ENCODE assay signal across 10 cellular contexts in the genomic region with DNA sequence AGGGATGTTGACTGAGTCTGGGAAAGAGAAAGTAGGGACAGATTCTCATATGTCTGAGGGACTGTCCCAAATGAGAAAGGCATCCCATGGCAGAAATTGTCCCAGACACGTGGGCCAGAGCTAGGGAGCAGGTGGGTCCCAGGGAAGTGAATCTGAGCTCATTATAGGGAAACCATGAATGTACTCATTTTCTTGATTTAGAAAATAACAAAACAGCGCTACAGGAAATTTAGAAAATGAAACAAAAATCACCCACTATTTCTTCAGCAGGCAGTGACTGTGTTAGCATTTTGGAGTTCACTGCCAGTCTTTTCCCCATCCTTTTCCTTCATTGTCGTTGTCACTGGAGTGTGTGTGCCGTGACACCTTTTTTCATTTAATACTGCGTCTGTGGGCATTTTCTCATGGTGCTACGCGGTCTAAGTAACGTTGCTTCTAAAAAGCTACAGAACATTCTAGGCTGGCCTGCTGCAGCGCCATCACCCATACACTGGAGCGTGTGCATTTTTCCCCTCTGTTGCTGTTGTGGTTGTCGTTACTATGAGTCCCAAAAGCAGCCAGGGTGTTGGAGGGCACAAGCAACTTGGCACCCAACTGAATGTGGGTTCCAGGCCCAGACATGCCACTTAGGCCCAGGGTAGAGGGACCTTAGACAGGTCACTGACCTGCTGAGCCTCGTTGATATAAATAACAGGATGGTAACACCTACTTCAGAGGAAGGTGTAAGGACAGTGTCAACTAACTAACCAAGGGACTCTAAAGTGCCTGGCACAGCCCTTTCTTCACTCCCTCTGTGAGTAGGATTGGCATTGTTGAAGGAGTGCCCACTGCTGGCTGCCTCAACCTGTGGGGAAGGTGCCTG. TPM values are rescaled to one million over a fixed set of nuclear protein-coding genes. Genes with fewer than 3 reads are reported as not detected.
DNase-seq lines count a peak whose midpoint lies in the region; ATAC-seq and TF ChIP-seq lines count a peak whose summit lies in the region.
"Had no signal": no experiment of that assay in that cellular context is flagged by ENCODE, and none has a peak within 500 bp of the region (broad histone marks: within the 10 kb centered on the region; RNA-seq: fewer than 3 reads in every experiment).

No MANE protein-coding gene starts in this region.

- H2AK5ac ChIP-seq in mesenchymal stem cell (ENCODE audit: low read length, severe bottlenecking) = peak overlapping the region; percentile 85

- H3K4me2 ChIP-seq in mesenchymal stem cell (ENCODE audit: low read length, poor library complexity, severe bottlenecking) = no peak overlapping the region

- no peak for DNase-seq in activated naive CD4-positive, alpha-beta T cell treated with anti-CD3 and anti-CD28 coated beads, Interleukin-2, amount 50 U/mL, for 16 hours
- no peak for DNase-seq in activated naive CD8-positive, alpha-beta T cell treated with anti-CD3 and anti-CD28 coated beads, Interleukin-2, amount 50 U/mL, for 24 hours
- DNase-seq in mesenchymal stem cell (no peak), endodermal cell (no peak), mucosa of gallbladder (ENCODE audit: low spot score) (no peak)
- DNase-seq: PC-3 had no signal

- ATAC-seq in activated naive CD8-positive, alpha-beta T cell treated with anti-CD3 and anti-CD28 coated beads, Interleukin-2, amount 50 U/mL, for 24 hours = no peak
- ATAC-seq in GM21576 (IDR thresholded peaks at IDR 0.05; ENCODE audit: unreplicated experiment) (no peak), HG03457 (IDR thresholded peaks at IDR 0.05; ENCODE audit: unreplicated experiment) (no peak)
- ATAC-seq: PC-3 had no signal

- H2BK15ac ChIP-seq in mesenchymal stem cell (ENCODE audit: low read depth, poor library complexity, severe bottlenecking) = no peak overlapping the region

- H4K91ac ChIP-seq in mesenchymal stem cell (ENCODE audit: low read length) = peak overlapping the region; percentile 67

- H3K4me3 Mint-ChIP-seq in activated naive CD4-positive, alpha-beta T cell treated with anti-CD3 and anti-CD28 coated beads, Interleukin-2, amount 50 U/mL, for 24 hours = peak overlapping the region; percentile 91
- peak overlapping the region; percentile 95 for H3K4me3 Mint-ChIP-seq in activated naive CD8-positive, alpha-beta T cell treated with anti-CD3 and anti-CD28 coated beads, Interleukin-2, amount 50 U/mL, for 24 hours
- no peak overlapping the region for H3K4me3 Mint-ChIP-seq in endodermal cell

- no peaks in the 10 kb centered on the region for H3K9me3 Mint-ChIP-seq in activated naive CD4-positive, alpha-beta T cell treated with anti-CD3 and anti-CD28 coated beads, Interleukin-2, amount 50 U/mL, for 24 hours
- no peaks in the 10 kb centered on the region for H3K9me3 Mint-ChIP-seq in activated naive CD8-positive, alpha-beta T cell treated with anti-CD3 and anti-CD28 coated beads, Interleukin-2, amount 50 U/mL, for 24 hours
- no peaks in the 10 kb centered on the region for H3K9me3 Mint-ChIP-seq in endodermal cell

- no peak for TF ChIP-seq CTCF in endodermal cell (conservative IDR thresholded peaks at IDR 0.05)

- H3K4me1 ChIP-seq in mesenchymal stem cell (ENCODE audit: control insufficient read depth, insufficient read depth, low read depth, low read length) (peaks cover 80% of the 10 kb centered on the region), endodermal cell (ENCODE audit: control insufficient read depth, insufficient read depth, low read length) (peaks cover 6% of the 10 kb centered on the region)

- peak overlapping the region; percentile 96 for H3K27ac Mint-ChIP-seq in activated naive CD4-positive, alpha-beta T cell treated with anti-CD3 and anti-CD28 coated beads, Interleukin-2, amount 50 U/mL, for 24 hours
- H3K27ac Mint-ChIP-seq in activated naive CD8-positive, alpha-beta T cell treated with anti-CD3 and anti-CD28 coated beads, Interleukin-2, amount 50 U/mL, for 24 hours = peak overlapping the region; percentile 99
- H3K27ac Mint-ChIP-seq in endodermal cell = no peak overlapping the region

- no peak overlapping the region for H4K8ac ChIP-seq in mesenchymal stem cell (ENCODE audit: low read length)

- H2AFZ ChIP-seq in mesenchymal stem cell (ENCODE audit: low read depth, low read length) = no peak overlapping the region

- no peak overlapping the region for H3K18ac ChIP-seq in mesenchymal stem cell (ENCODE audit: low read depth in 1 of 2, low read length in 2 of 2)

- peaks cover 21% of the 10 kb centered on the region for H3K79me1 ChIP-seq in mesenchymal stem cell (replicated peaks; ENCODE audit: low read length, poor library complexity, severe bottlenecking)

- H3K27me3 ChIP-seq in mesenchymal stem cell (ENCODE audit: control insufficient read depth in 1 of 2, insufficient read depth in 1 of 2, low read length in 2 of 2) = no peaks in the 10 kb centered on the region
- no peaks in the 10 kb centered on the region for H3K27me3 ChIP-seq in endodermal cell (ENCODE audit: control insufficient read depth, insufficient read depth, low read length, poor library complexity, severe bottlenecking)

- peak overlapping the region in 1 of 2 experiments; percentile 57 for H2BK12ac ChIP-seq in mesenchymal stem cell (ENCODE audit: low read length in 2 of 2)

- H3K27ac ChIP-seq in mesenchymal stem cell (ENCODE audit: low read length, poor library complexity, severe bottlenecking) = no peak overlapping the region
- no peak overlapping the region for H3K27ac ChIP-seq in endodermal cell (ENCODE audit: low read depth, low read length)

- peaks cover 62% of the 10 kb centered on the region for H3K4me1 Mint-ChIP-seq in activated naive CD4-positive, alpha-beta T cell treated with anti-CD3 and anti-CD28 coated beads, Interleukin-2, amount 50 U/mL, for 24 hours
- peaks cover 65% of the 10 kb centered on the region for H3K4me1 Mint-ChIP-seq in activated naive CD8-positive, alpha-beta T cell treated with anti-CD3 and anti-CD28 coated beads, Interleukin-2, amount 50 U/mL, for 24 hours
- H3K4me1 Mint-ChIP-seq in endodermal cell = peaks cover 34% of the 10 kb centered on the region

- H2BK5ac ChIP-seq in mesenchymal stem cell (ENCODE audit: low read depth, low read length, poor library complexity, severe bottlenecking) = no peak overlapping the region

- H3K36me3 Mint-ChIP-seq in activated naive CD4-positive, alpha-beta T cell treated with anti-CD3 and anti-CD28 coated beads, Interleukin-2, amount 50 U/mL, for 24 hours = peaks cover 20% of the 10 kb centered on the region
- peaks cover 55% of the 10 kb centered on the region for H3K36me3 Mint-ChIP-seq in activated naive CD8-positive, alpha-beta T cell treated with anti-CD3 and anti-CD28 coated beads, Interleukin-2, amount 50 U/mL, for 24 hours (ENCODE audit: low read depth)
- peaks cover 9% of the 10 kb centered on the region for H3K36me3 Mint-ChIP-seq in endodermal cell (ENCODE audit: low read depth)

- peak overlapping the region in 1 of 2 experiments; percentile 50 for H3K14ac ChIP-seq in mesenchymal stem cell (ENCODE audit: low read length in 2 of 2)

- peak overlapping the region; percentile 92 for H3K9ac ChIP-seq in mesenchymal stem cell (ENCODE audit: low read length)
- H3K9ac ChIP-seq in endodermal cell (ENCODE audit: extremely low read depth, low read length, poor library complexity, severe bottlenecking) = no peak overlapping the region

- H3K27me3 Mint-ChIP-seq in activated naive CD4-positive, alpha-beta T cell treated with anti-CD3 and anti-CD28 coated beads, Interleukin-2, amount 50 U/mL, for 24 hours = no peaks in the 10 kb centered on the region
- no peaks in the 10 kb centered on the region for H3K27me3 Mint-ChIP-seq in activated naive CD8-positive, alpha-beta T cell treated with anti-CD3 and anti-CD28 coated beads, Interleukin-2, amount 50 U/mL, for 24 hours
- peaks cover 15% of the 10 kb centered on the region for H3K27me3 Mint-ChIP-seq in endodermal cell (ENCODE audit: insufficient read depth)

- peak overlapping the region in 1 of 2 experiments; percentile 85 for H3K23ac ChIP-seq in mesenchymal stem cell (ENCODE audit: low read length in 2 of 2)

- H3K36me3 ChIP-seq in mesenchymal stem cell (ENCODE audit: control insufficient read depth in 1 of 2, insufficient read depth in 2 of 2, low read depth in 1 of 2, low read length in 2 of 2) (peaks cover 0 to 12% of the 10 kb centered on the region in 2 experiments), endodermal cell (ENCODE audit: control insufficient read depth, insufficient read depth, low read length) (peaks cover 19% of the 10 kb centered on the region)

- H3K4me3 ChIP-seq in mesenchymal stem cell (ENCODE audit: insufficient read depth in 1 of 2, low read depth in 1 of 2, low read length in 2 of 2) = peak overlapping the region in 1 of 2 experiments; percentile 24
- no peak overlapping the region for H3K4me3 ChIP-seq in endodermal cell (ENCODE audit: low read length)

- no peak overlapping the region for H2BK120ac ChIP-seq in mesenchymal stem cell (ENCODE audit: low read depth, low read length)

- H3K4ac ChIP-seq in mesenchymal stem cell (ENCODE audit: low read depth in 1 of 2, low read length in 2 of 2) = peak overlapping the region in 1 of 2 experiments; percentile 43

- H3K9me3 ChIP-seq in mesenchymal stem cell (ENCODE audit: control insufficient read depth, low read length) = no peaks in the 10 kb centered on the region
- H3K9me3 ChIP-seq in endodermal cell (ENCODE audit: control insufficient read depth, low read length) = no peaks in the 10 kb centered on the region

- WGBS in mesenchymal stem cell = 98% methylated on average over 12 of the region's 12 CpGs
- WGBS in endodermal cell (ENCODE audit: insufficient coverage in 1 of 2, insufficient read length in 1 of 2), 2 experiments = 93 to 96% methylated on average over 10 to 12 of the region's 12 CpGs

RNA-seq across cellular contexts. Expression of a gene that starts 3.2 kb away (rescaled TPM):
- 35.8 TPM for polyA plus RNA-seq in mesenchymal stem cell (2013, experiment 1 of 2)
- 38.5 TPM for polyA plus RNA-seq in mesenchymal stem cell (2013, experiment 2 of 2)
- total RNA-seq in endodermal cell (10 to 100 TPM; 64.3 to 68.5 TPM), mucosa of gallbladder (74.2 TPM)
- 47.2 TPM for polyA plus RNA-seq in endodermal cell (2013, experiment 1 of 2)
- 45.1 TPM for polyA plus RNA-seq in endodermal cell (2013, experiment 2 of 2)

RNA-seq across cellular contexts. Expression of a gene that starts 27.6 kb away (rescaled TPM):
- not detected for polyA plus RNA-seq in mesenchymal stem cell (2013, experiment 1 of 2)
- polyA plus RNA-seq in mesenchymal stem cell (2013, experiment 2 of 2) = not detected
- total RNA-seq in endodermal cell (not detected), mucosa of gallbladder (not detected)
- polyA plus RNA-seq in endodermal cell (2013, experiment 1 of 2) = not detected
- not detected for polyA plus RNA-seq in endodermal cell (2013, experiment 2 of 2)
- total RNA-seq: PC-3 had no signal

RNA-seq across cellular contexts. Expression of a gene that starts 36.4 kb away (rescaled TPM):
- not detected for polyA plus RNA-seq in mesenchymal stem cell (2013, experiment 1 of 2)
- polyA plus RNA-seq in mesenchymal stem cell (2013, experiment 2 of 2) = not detected
- total RNA-seq in endodermal cell (not detected), mucosa of gallbladder (0.14 TPM)
- not detected for polyA plus RNA-seq in endodermal cell (2013, experiment 1 of 2)
- polyA plus RNA-seq in endodermal cell (2013, experiment 2 of 2) = not detected
- total RNA-seq: HT1080, PC-3 had no signal

RNA-seq across cellular contexts. Expression of a gene that starts 41.3 kb away (rescaled TPM):
- polyA plus RNA-seq in mesenchymal stem cell (2013, experiment 1 of 2) = not detected
- not detected for polyA plus RNA-seq in mesenchymal stem cell (2013, experiment 2 of 2)
- total RNA-seq in endodermal cell = not detected
- polyA plus RNA-seq in endodermal cell (2013, experiment 1 of 2) = 0.25 TPM
- 0.17 TPM for polyA plus RNA-seq in endodermal cell (2013, experiment 2 of 2)
- total RNA-seq in mucosa of gallbladder = not detected
- total RNA-seq: PC-3 had no signal

RNA-seq across cellular contexts. Expression of a gene that starts 57.9 kb away (rescaled TPM):
- 15.0 TPM for polyA plus RNA-seq in mesenchymal stem cell (2013, experiment 1 of 2)
- polyA plus RNA-seq in mesenchymal stem cell (2013, experiment 2 of 2) = 14.2 TPM
- total RNA-seq in endodermal cell = 10 to 100 TPM; 33.9 to 36.2 TPM
- polyA plus RNA-seq in endodermal cell (2013, experiment 1 of 2) = 49.9 TPM
- polyA plus RNA-seq in endodermal cell (2013, experiment 2 of 2) = 32.5 TPM
- total RNA-seq in mucosa of gallbladder = 42.1 TPM
